In genomic region chr3:50323614-50324199, GRCh38 we compare ENCODE assay signal across 9 cellular contexts. TPM values are rescaled to one million over a fixed set of nuclear protein-coding genes. Genes with fewer than 3 reads are reported as not detected.
A peak's percentile ranks its signal among the peaks of the same experiment; 100 is the strongest.
DNase-seq lines count a peak whose midpoint lies in the region; ATAC-seq and TF ChIP-seq lines count a peak whose summit lies in the region.
"Had no signal": no experiment of that assay in that cellular context is flagged by ENCODE, and none has a peak within 500 bp of the region (broad histone marks: within the 10 kb centered on the region; RNA-seq: fewer than 3 reads in every experiment).

No MANE protein-coding gene starts in this region.

- peak overlapping the region; percentile 54 for H3K27ac Mint-ChIP-seq in CD4-positive, alpha-beta T cell
- peak overlapping the region; percentile 17 for H3K27ac Mint-ChIP-seq in activated CD8-positive, alpha-beta T cell treated with anti-CD3 and anti-CD28 coated beads for 36 hours

- TF ChIP-seq CTCF in CD4-positive, alpha-beta T cell (IDR thresholded peaks at IDR 0.05) = no peak
- TF ChIP-seq CTCF in activated CD8-positive, alpha-beta T cell treated with anti-CD3 and anti-CD28 coated beads for 36 hours (IDR thresholded peaks at IDR 0.05) = no peak

- peak overlapping the region; percentile 70 for H3K4me3 Mint-ChIP-seq in CD4-positive, alpha-beta T cell
- no peak overlapping the region for H3K4me3 Mint-ChIP-seq in activated CD8-positive, alpha-beta T cell treated with anti-CD3 and anti-CD28 coated beads for 36 hours
- H3K4me3 Mint-ChIP-seq: stimulated activated naive CD8-positive, alpha-beta T cell treated with anti-CD3 and anti-CD28 coated beads, Interleukin-15, Interleukin-2, amounts not matched to agents 100 ng/mL and 50 ng/mL, for 24 hours had no signal

- POLR2A ChIA-PET in CD4-positive, alpha-beta T cell (lab: Charles Lee) = interaction anchor here (1.0 to 3.6 kb wide), 3 partner anchors 14 to 27 kb away, joined by 3 to 15 read pairs (median 12); partner anchors contain the start of genes CYB561D2 and NPRL2
- POLR2A ChIA-PET in activated CD8-positive, alpha-beta T cell treated with anti-CD3 and anti-CD28 coated beads for 36 hours (lab: Charles Lee) = interaction anchor here (0.5 to 13.4 kb wide), 5 partner anchors 12 to 229 kb away, joined by 3 to 126 read pairs (median 4); partner anchors contain the start of genes CYB561D2, NPRL2 and RASSF1

- CTCF ChIA-PET in CD4-positive, alpha-beta T cell (lab: Charles Lee) = interaction anchor here (0.8 to 2.4 kb wide), 12 partner anchors 8 to 124 kb away, joined by 3 to 19 read pairs (median 6); partner anchors contain the start of genes CYB561D2, HYAL3, IFRD2 and NAA80
- CTCF ChIA-PET in activated CD8-positive, alpha-beta T cell treated with anti-CD3 and anti-CD28 coated beads for 36 hours (lab: Charles Lee) = interaction anchor here (0.6 to 3.0 kb wide), 20 partner anchors 9 to 129 kb away, joined by 3 to 40 read pairs (median 4); partner anchors contain the start of genes CYB561D2, HYAL1, HYAL3 and IFRD2

- H3K9me3 ChIP-seq in CD4-positive, alpha-beta T cell (ENCODE audit: control insufficient read depth, low read length) = no peaks in the 10 kb centered on the region

- intact Hi-C loops in CD4-positive, alpha-beta T cell (cut with DNase I, micrococcal nuclease) = loop anchor here (1.0 to 5.0 kb wide), 3 partner anchors 48 to 131 kb away; partner anchors contain the start of gene GNAT1 (in 1 of the 2)
- intact Hi-C loops in activated CD8-positive, alpha-beta T cell treated with anti-CD3 and anti-CD28 coated beads for 36 hours (cut with micrococcal nuclease) = no loop called here
- intact Hi-C loops in left ventricle myocardium superior (cut with micrococcal nuclease) = no loop called here

- H3K27ac ChIP-seq in CD4-positive, alpha-beta T cell (ENCODE audit: low read depth, low read length) = peak overlapping the region; percentile 29

- H3K9me3 Mint-ChIP-seq in CD4-positive, alpha-beta T cell = no peaks in the 10 kb centered on the region
- no peaks in the 10 kb centered on the region for H3K9me3 Mint-ChIP-seq in activated CD8-positive, alpha-beta T cell treated with anti-CD3 and anti-CD28 coated beads for 36 hours
- H3K9me3 Mint-ChIP-seq: stimulated activated naive CD8-positive, alpha-beta T cell treated with anti-CD3 and anti-CD28 coated beads, Interleukin-15, Interleukin-2, amounts not matched to agents 100 ng/mL and 50 ng/mL, for 24 hours had no signal

- no peak for DNase-seq in CD4-positive, alpha-beta T cell
- DNase-seq in activated CD8-positive, alpha-beta T cell treated with anti-CD3 and anti-CD28 coated beads for 36 hours = no peak
- DNase-seq in left ventricle myocardium superior = peak; percentile 74
- peak; percentile 73 for DNase-seq in pulmonary artery endothelial cell (ENCODE audit: low read depth, low spot score)
- DNase-seq in NCI-H82 (lab: John Stamatoyannopoulos, UW) = no peak
- no peak for DNase-seq in COR-L47 (lab: John Stamatoyannopoulos, UW)

- peaks cover 22% of the 10 kb centered on the region for H3K36me3 Mint-ChIP-seq in CD4-positive, alpha-beta T cell (ENCODE audit: low read depth)
- peaks cover 5% of the 10 kb centered on the region for H3K36me3 Mint-ChIP-seq in activated CD8-positive, alpha-beta T cell treated with anti-CD3 and anti-CD28 coated beads for 36 hours (ENCODE audit: low read depth)

- no peak for ATAC-seq in CD4-positive, alpha-beta T cell (ENCODE audit: poor library complexity)
- ATAC-seq in activated CD8-positive, alpha-beta T cell treated with anti-CD3 and anti-CD28 coated beads for 36 hours = no peak
- peak; percentile 10 for ATAC-seq in left ventricle myocardium superior
- ATAC-seq in GM21825 (IDR thresholded peaks at IDR 0.05; ENCODE audit: unreplicated experiment) = no peak
- ATAC-seq in HG03442 (IDR thresholded peaks at IDR 0.05; ENCODE audit: unreplicated experiment) = no peak

- no peaks in the 10 kb centered on the region for H3K27me3 Mint-ChIP-seq in CD4-positive, alpha-beta T cell
- no peaks in the 10 kb centered on the region for H3K27me3 Mint-ChIP-seq in activated CD8-positive, alpha-beta T cell treated with anti-CD3 and anti-CD28 coated beads for 36 hours
- H3K27me3 Mint-ChIP-seq: stimulated activated naive CD8-positive, alpha-beta T cell treated with anti-CD3 and anti-CD28 coated beads, Interleukin-15, Interleukin-2, amounts not matched to agents 100 ng/mL and 50 ng/mL, for 24 hours had no signal

- H3K4me1 Mint-ChIP-seq in CD4-positive, alpha-beta T cell (ENCODE audit: low read depth) = peaks cover 48% of the 10 kb centered on the region
- peaks cover 37% of the 10 kb centered on the region for H3K4me1 Mint-ChIP-seq in activated CD8-positive, alpha-beta T cell treated with anti-CD3 and anti-CD28 coated beads for 36 hours (ENCODE audit: low read depth)

- H3K27me3 ChIP-seq in CD4-positive, alpha-beta T cell (ENCODE audit: control insufficient read depth, insufficient read depth, low read length) = no peaks in the 10 kb centered on the region

RNA-seq across cellular contexts. Expression of gene HYAL2, which starts 1.2 kb away (rescaled TPM):
- total RNA-seq in CD4-positive, alpha-beta T cell = 1 to 10 TPM; 1.1 to 1.2 TPM
- total RNA-seq in activated CD8-positive, alpha-beta T cell treated with anti-CD3 and anti-CD28 coated beads for 36 hours = 1 to 10 TPM; 3.9 to 4.1 TPM
- total RNA-seq in left ventricle myocardium superior (36.0 TPM), pulmonary artery endothelial cell (535 and 564 TPM in 2 replicates)

RNA-seq across cellular contexts. Expression of gene TUSC2, which starts 4.3 kb away (rescaled TPM):
- total RNA-seq in CD4-positive, alpha-beta T cell = 10 to 100 TPM; 23.1 to 24.7 TPM
- 10 to 100 TPM; 16.7 to 19.5 TPM for total RNA-seq in activated CD8-positive, alpha-beta T cell treated with anti-CD3 and anti-CD28 coated beads for 36 hours
- total RNA-seq in left ventricle myocardium superior = 30.7 TPM
- 24.8 and 36.5 TPM in 2 replicates for total RNA-seq in pulmonary artery endothelial cell

RNA-seq across cellular contexts. Expression of gene RASSF1, which starts 16.9 kb away (rescaled TPM):
- 10 to 100 TPM; 68.0 to 71.2 TPM for total RNA-seq in CD4-positive, alpha-beta T cell
- 10 to 100 TPM; 75.8 to 76.5 TPM for total RNA-seq in activated CD8-positive, alpha-beta T cell treated with anti-CD3 and anti-CD28 coated beads for 36 hours
- total RNA-seq in left ventricle myocardium superior = 10.5 TPM
- 17.0 and 22.5 TPM in 2 replicates for total RNA-seq in pulmonary artery endothelial cell

RNA-seq across cellular contexts. Expression of gene HYAL1, which starts 20.3 kb away (rescaled TPM):
- under 1 TPM in 1 of 2 experiments, not detected in 1; 0.38 TPM for total RNA-seq in CD4-positive, alpha-beta T cell
- total RNA-seq in activated CD8-positive, alpha-beta T cell treated with anti-CD3 and anti-CD28 coated beads for 36 hours = not detected
- 70.0 TPM for total RNA-seq in left ventricle myocardium superior
- total RNA-seq in pulmonary artery endothelial cell = 6.9 and 7.1 TPM in 2 replicates

RNA-seq across cellular contexts. Expression of gene ZMYND10, which starts 21.8 kb away (rescaled TPM):
- 1 to 10 TPM; 1.7 to 1.8 TPM for total RNA-seq in CD4-positive, alpha-beta T cell
- total RNA-seq in activated CD8-positive, alpha-beta T cell treated with anti-CD3 and anti-CD28 coated beads for 36 hours = 1 to 10 TPM; 1.5 to 2.6 TPM
- total RNA-seq in left ventricle myocardium superior (0.07 TPM), pulmonary artery endothelial cell (0.13 and 0.35 TPM in 2 replicates)

Comparison
In these comparisons a context has a peak if more than half of its experiments do, and no peak if none do; other contexts are left out.
1. DNase-seq: peak in left ventricle myocardium superior (single experiment) and pulmonary artery endothelial cell (single experiment); none in CD4-positive, alpha-beta T cell (0 of 10), activated CD8-positive, alpha-beta T cell treated with anti-CD3 and anti-CD28 coated beads for 36 hours (single experiment), NCI-H82 (single experiment) and COR-L47 (single experiment).
2. RNA of gene HYAL2, which starts 1.2 kb away (total RNA-seq): 535 to 564 TPM in pulmonary artery endothelial cell; 36.0 TPM in left ventricle myocardium superior (single experiment), 3.9 to 4.1 TPM in activated CD8-positive, alpha-beta T cell treated with anti-CD3 and anti-CD28 coated beads for 36 hours and 1.1 to 1.2 TPM in CD4-positive, alpha-beta T cell; every median in the first group is over 10 times any median in the second.
3. intact Hi-C loops: an anchor here in CD4-positive, alpha-beta T cell (1.0 to 5.0 kb wide); none called in activated CD8-positive, alpha-beta T cell treated with anti-CD3 and anti-CD28 coated beads for 36 hours and left ventricle myocardium superior.